22 cellular contexts compared by ENCODE assay signal in the genomic region with DNA sequence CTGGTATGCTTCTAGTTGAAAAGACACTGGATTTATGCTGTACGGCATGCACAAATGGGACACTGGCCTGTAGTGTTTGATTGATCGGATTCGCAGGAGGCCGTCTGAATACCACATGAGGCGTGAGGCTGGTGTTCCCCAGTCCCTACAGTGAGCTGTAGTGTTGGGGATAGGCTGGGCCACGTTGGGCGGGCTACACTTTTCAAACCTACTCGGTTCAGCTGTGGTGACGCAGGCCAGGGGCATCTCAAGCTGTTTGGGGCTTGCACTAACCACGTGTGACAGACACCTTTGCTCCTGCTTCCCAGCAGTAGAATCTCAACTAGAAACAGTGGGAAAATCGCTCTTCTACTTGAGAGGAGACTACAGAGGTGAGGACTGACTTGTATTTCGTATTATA.
"Had no signal": no experiment of that assay in that cellular context is flagged by ENCODE, and none has a peak within 500 bp of the region (broad histone marks: within the 10 kb centered on the region; RNA-seq: fewer than 3 reads in every experiment).

No MANE protein-coding gene starts in this region.

- DNase-seq: naive thymus-derived CD8-positive, alpha-beta T cell; nucleus accumbens; pancreas; right cardiac atrium; right lobe of liver; sigmoid colon; small intestine; stimulated activated CD4-positive, alpha-beta T cell treated with anti-CD3 and anti-CD28 coated beads, Interleukin-15, amount 100 ng/mL, for 24 hours; stimulated activated CD4-positive, alpha-beta T cell treated with anti-CD3 and anti-CD28 coated beads, Interleukin-2, amount 100 ng/mL, for 24 hours; stimulated activated CD4-positive, alpha-beta T cell treated with anti-CD3 and anti-CD28 coated beads, Interleukin-2, amount 100 ng/mL, for 48 hours; stimulated activated CD4-positive, alpha-beta T cell treated with anti-CD3 and anti-CD28 coated beads, Interleukin-4, amount 100 ng/mL, for 24 hours; stimulated activated naive B cell treated with anti-CD40 and anti-IgM and Interleukin-4, amounts not matched to agents 10 μg/mL and 1 μg/mL and 100 μg/mL, for 72 hours; stimulated activated naive CD4-positive, alpha-beta T cell treated with Interleukin-2 at 50 U/mL for 16 hours; stomach; thyroid gland; trophoblast cell; upper lobe of left lung had no signal

- FAIRE-seq: small intestine, urothelium cell line had no signal

- H3K27ac Mint-ChIP-seq: naive thymus-derived CD8-positive, alpha-beta T cell; nephron; neural progenitor cell; stimulated activated naive B cell treated with anti-CD40 and anti-IgM and Interleukin-4, amounts not matched to agents 10 μg/mL and 1 μg/mL and 100 μg/mL, for 72 hours; stimulated activated naive CD8-positive, alpha-beta T cell treated with anti-CD3 and anti-CD28 coated beads, Interleukin-15, Interleukin-2, amounts not matched to agents 100 ng/mL and 50 ng/mL, for 24 hours had no signal

- H3K27me3 Mint-ChIP-seq: naive thymus-derived CD8-positive, alpha-beta T cell; stimulated activated naive CD8-positive, alpha-beta T cell treated with anti-CD3 and anti-CD28 coated beads, Interleukin-15, Interleukin-2, amounts not matched to agents 100 ng/mL and 50 ng/mL, for 24 hours had no signal

- H3K36me3 Mint-ChIP-seq: naive thymus-derived CD8-positive, alpha-beta T cell; neural progenitor cell; stimulated activated effector memory CD8-positive, alpha-beta T cell treated with anti-CD3 and anti-CD28 coated beads, Interleukin-12 subunit alpha, Interleukin-12 subunit beta, amount 100 ng/mL, for 72 hours; stimulated activated naive B cell treated with anti-CD40 and anti-IgM and Interleukin-4, amounts not matched to agents 10 μg/mL and 1 μg/mL and 100 μg/mL, for 72 hours had no signal

- H3K4me3 Mint-ChIP-seq: naive thymus-derived CD8-positive, alpha-beta T cell; nephron; neural progenitor cell; stimulated activated effector memory CD8-positive, alpha-beta T cell treated with anti-CD3 and anti-CD28 coated beads, Interleukin-12 subunit alpha, Interleukin-12 subunit beta, amount 100 ng/mL, for 72 hours; stimulated activated naive B cell treated with anti-CD40 and anti-IgM and Interleukin-4, amounts not matched to agents 10 μg/mL and 1 μg/mL and 100 μg/mL, for 72 hours; stimulated activated naive CD8-positive, alpha-beta T cell treated with anti-CD3 and anti-CD28 coated beads, Interleukin-15, Interleukin-2, amounts not matched to agents 100 ng/mL and 50 ng/mL, for 24 hours had no signal

- H3K9me3 Mint-ChIP-seq: naive thymus-derived CD8-positive, alpha-beta T cell; neural progenitor cell; stimulated activated effector memory CD8-positive, alpha-beta T cell treated with anti-CD3 and anti-CD28 coated beads, Interleukin-12 subunit alpha, Interleukin-12 subunit beta, amount 100 ng/mL, for 72 hours; stimulated activated naive B cell treated with anti-CD40 and anti-IgM and Interleukin-4, amounts not matched to agents 10 μg/mL and 1 μg/mL and 100 μg/mL, for 72 hours; stimulated activated naive CD8-positive, alpha-beta T cell treated with anti-CD3 and anti-CD28 coated beads, Interleukin-15, Interleukin-2, amounts not matched to agents 100 ng/mL and 50 ng/mL, for 24 hours had no signal

- H3K4me1 Mint-ChIP-seq: neural progenitor cell had no signal

- ATAC-seq: naive thymus-derived CD8-positive, alpha-beta T cell; pancreas; right cardiac atrium; right lobe of liver; stimulated activated effector memory CD8-positive, alpha-beta T cell treated with anti-CD3 and anti-CD28 coated beads, Interleukin-12 subunit alpha, Interleukin-12 subunit beta, amount 100 ng/mL, for 72 hours; stimulated activated naive B cell treated with anti-CD40 and anti-IgM and Interleukin-4, amounts not matched to agents 10 μg/mL and 1 μg/mL and 100 μg/mL, for 72 hours had no signal
